29 cellular contexts compared by ENCODE assay signal in genomic region chr19:33941133-33941532, GRCh38.
"Had no signal": no experiment of that assay in that cellular context is flagged by ENCODE, and none has a peak within 500 bp of the region (broad histone marks: within the 10 kb centered on the region; RNA-seq: fewer than 3 reads in every experiment).

No MANE protein-coding gene starts in this region.

- H3K36me3 ChIP-seq: ovary, spleen, suprapubic skin, tibial artery, transverse colon, upper lobe of right lung, uterus had no signal

- H3K4me2 ChIP-seq: smooth muscle cell had no signal

- ATAC-seq: naive thymus-derived CD8-positive, alpha-beta T cell; natural killer cell treated with Interleukin-12 subunit alpha and Interleukin-12 subunit beta and Interleukin-15 and Interleukin-18, amount 100 ng/mL, for 72 hours; psoas muscle; right cardiac atrium; sciatic nerve; stimulated activated memory B cell treated with anti-CD40 and anti-IgM and Interleukin-4, amounts not matched to agents 10 μg/mL and 1 μg/mL and 100 μg/mL, for 72 hours; stimulated activated naive CD8-positive, alpha-beta T cell treated with anti-CD3 and anti-CD28 coated beads, Interleukin-15, amount 100 ng/mL, for 72 hours; stimulated activated naive CD8-positive, alpha-beta T cell treated with anti-CD3 and anti-CD28 coated beads, Interleukin-15, Interleukin-2, amounts not matched to agents 100 U/mL and 50 U/mL, for 24 hours; upper lobe of right lung had no signal

- H3K4me1 ChIP-seq: parathyroid adenoma, psoas muscle, spleen, suprapubic skin, testis, tibial artery, transverse colon, upper lobe of right lung, uterus had no signal

- H3K9ac ChIP-seq: parathyroid adenoma had no signal

- H3K27ac ChIP-seq: ovary, parathyroid adenoma, psoas muscle, skin epidermis, spleen, suprapubic skin, testis, tibial artery, transverse colon, upper lobe of right lung, uterus had no signal

- H3K9me3 ChIP-seq: ovary, psoas muscle, spleen, suprapubic skin, testis, tibial artery, transverse colon, upper lobe of right lung, uterus had no signal

- DNase-seq: naive thymus-derived CD8-positive, alpha-beta T cell; nephron progenitor cell; occipital lobe; ovary; posterior cingulate gyrus; psoas muscle; right cardiac atrium; spleen; stimulated activated CD4-positive, alpha-beta T cell treated with anti-CD3 and anti-CD28 coated beads, Interleukin-12 subunit alpha, Interleukin-12 subunit beta, amount 100 ng/mL, for 4 hours; stimulated activated CD4-positive, alpha-beta T cell treated with anti-CD3 and anti-CD28 coated beads, Interleukin-1b, Interleukin-23, amount 100 ng/mL, for 48 hours; stimulated activated CD4-positive, alpha-beta T cell treated with anti-CD3 and anti-CD28 coated beads, Interleukin-4, amount 100 ng/mL, for 1 hour; stimulated activated CD4-positive, alpha-beta T cell treated with anti-CD3 and anti-CD28 coated beads, Interleukin-4, amount 100 ng/mL, for 4 hours; stimulated activated CD8-positive, alpha-beta memory T cell treated with anti-CD3 and anti-CD28 coated beads, Interleukin-4, amount 100 ng/mL, for 48 hours; stimulated activated naive CD4-positive, alpha-beta T cell; stimulated activated naive CD8-positive, alpha-beta T cell treated with anti-CD3 and anti-CD28 coated beads, Interleukin-15, amount 100 ng/mL, for 72 hours; stimulated activated naive CD8-positive, alpha-beta T cell treated with anti-CD3 and anti-CD28 coated beads, Interleukin-15, Interleukin-2, amounts not matched to agents 100 U/mL and 50 U/mL, for 24 hours; substantia nigra; testis; transverse colon; upper lobe of right lung; uterus had no signal

- H3K79me2 ChIP-seq: parathyroid adenoma had no signal

- H3K4me3 ChIP-seq: ovary, psoas muscle, skin epidermis, smooth muscle cell, spleen, suprapubic skin, testis, tibial artery, transverse colon, upper lobe of right lung, uterus had no signal

- H2AFZ ChIP-seq: parathyroid adenoma had no signal

- H3K27me3 ChIP-seq: ovary, spleen, testis, tibial artery, transverse colon, upper lobe of right lung, uterus had no signal
